Comparison of ENCODE assay signal across 8 cellular contexts in genomic region chr1:119613769-119614358, GRCh38. TPM values are rescaled to one million over a fixed set of nuclear protein-coding genes. Genes with fewer than 3 reads are reported as not detected.
DNase-seq lines count a peak whose midpoint lies in the region; ATAC-seq lines count a peak whose summit lies in the region.

No MANE protein-coding gene starts in this region.

- no peak overlapping the region for H3K27ac ChIP-seq in CD4-positive, CD25-positive, alpha-beta regulatory T cell (ENCODE audit: insufficient read depth, low read length, poor library complexity, severe bottlenecking)

- no peaks in the 10 kb centered on the region for H3K4me1 ChIP-seq in CD4-positive, CD25-positive, alpha-beta regulatory T cell (ENCODE audit: control insufficient read depth, insufficient read depth, low read length, poor library complexity, severe bottlenecking)

- peak in 2 of 3 donors; percentile 16 to 74 for DNase-seq in CD4-positive, CD25-positive, alpha-beta regulatory T cell
- DNase-seq in NCI-H510A treated with DMSO at 0.1 percent for 48 hours (lab: John Stamatoyannopoulos, UW) (peak; percentile 87), dermis microvascular lymphatic vessel endothelial cell (ENCODE audit: low read depth in 2 of 2) (peak; percentile 69 to 89), lung microvascular endothelial cell (ENCODE audit: low read depth in 2 of 2) (peak; percentile 89 to 92)
- DNase-seq in activated CD4-positive, alpha-beta T cell treated with anti-CD3 and anti-CD28 coated beads, Interleukin-2, amount 10 ng/mL, durations not matched to agents 24 days and 14 days, result peak; percentile 92
- peak; percentile 19 for DNase-seq in stimulated activated CD8-positive, alpha-beta memory T cell treated with anti-CD3 and anti-CD28 coated beads, Interleukin-15, amount 100 ng/mL, for 1 hour (ENCODE audit: low read depth)

- no peaks in the 10 kb centered on the region for H3K27me3 Mint-ChIP-seq in CD4-positive, CD25-positive, alpha-beta regulatory T cell
- H3K27me3 Mint-ChIP-seq in activated CD4-positive, alpha-beta T cell treated with anti-CD3 and anti-CD28 coated beads, Interleukin-2, amount 10 ng/mL, durations not matched to agents 24 days and 14 days, result peaks cover 2% of the 10 kb centered on the region

- no peaks in the 10 kb centered on the region for H3K36me3 Mint-ChIP-seq in CD4-positive, CD25-positive, alpha-beta regulatory T cell
- H3K36me3 Mint-ChIP-seq in activated CD4-positive, alpha-beta T cell treated with anti-CD3 and anti-CD28 coated beads, Interleukin-2, amount 10 ng/mL, durations not matched to agents 24 days and 14 days (ENCODE audit: low read depth), result no peaks in the 10 kb centered on the region

- ATAC-seq in CD4-positive, CD25-positive, alpha-beta regulatory T cell (ENCODE audit: low read depth in 2 of 2), result no peak
- peak; percentile 57 for ATAC-seq in GM19324 (IDR thresholded peaks at IDR 0.05; ENCODE audit: low FRiP score, unreplicated experiment)
- peak; percentile 84 for ATAC-seq in HG03354 (IDR thresholded peaks at IDR 0.05; ENCODE audit: poor library complexity, severe bottlenecking, unreplicated experiment)

- H3K27ac Mint-ChIP-seq in CD4-positive, CD25-positive, alpha-beta regulatory T cell, result no peak overlapping the region
- no peak overlapping the region for H3K27ac Mint-ChIP-seq in activated CD4-positive, alpha-beta T cell treated with anti-CD3 and anti-CD28 coated beads, Interleukin-2, amount 10 ng/mL, durations not matched to agents 24 days and 14 days

- H3K9me3 ChIP-seq in CD4-positive, CD25-positive, alpha-beta regulatory T cell (ENCODE audit: control insufficient read depth in 2 of 2, low read length in 2 of 2), result no peaks in the 10 kb centered on the region

- no peaks in the 10 kb centered on the region for H3K36me3 ChIP-seq in CD4-positive, CD25-positive, alpha-beta regulatory T cell (ENCODE audit: control insufficient read depth, insufficient read depth, low read length)

- intact Hi-C loops in activated CD4-positive, alpha-beta T cell treated with anti-CD3 and anti-CD28 coated beads, Interleukin-2, amount 10 ng/mL, durations not matched to agents 24 days and 14 days (cut with micrococcal nuclease), result loop anchor here (1.0 to 5.0 kb wide), 3 partner anchors 33 to 61 kb away; partner anchors contain the start of gene ZNF697

- no peak overlapping the region for H3K4me3 Mint-ChIP-seq in CD4-positive, CD25-positive, alpha-beta regulatory T cell
- no peak overlapping the region for H3K4me3 Mint-ChIP-seq in activated CD4-positive, alpha-beta T cell treated with anti-CD3 and anti-CD28 coated beads, Interleukin-2, amount 10 ng/mL, durations not matched to agents 24 days and 14 days

- H3K4me3 ChIP-seq in CD4-positive, CD25-positive, alpha-beta regulatory T cell (ENCODE audit: low read depth, low read length), result no peak overlapping the region

- no peaks in the 10 kb centered on the region for H3K27me3 ChIP-seq in CD4-positive, CD25-positive, alpha-beta regulatory T cell (ENCODE audit: control insufficient read depth, insufficient read depth, low read length)

- H3K9me3 Mint-ChIP-seq in CD4-positive, CD25-positive, alpha-beta regulatory T cell, result no peaks in the 10 kb centered on the region
- no peaks in the 10 kb centered on the region for H3K9me3 Mint-ChIP-seq in activated CD4-positive, alpha-beta T cell treated with anti-CD3 and anti-CD28 coated beads, Interleukin-2, amount 10 ng/mL, durations not matched to agents 24 days and 14 days

- no peaks in the 10 kb centered on the region for H3K4me1 Mint-ChIP-seq in CD4-positive, CD25-positive, alpha-beta regulatory T cell
- H3K4me1 Mint-ChIP-seq in activated CD4-positive, alpha-beta T cell treated with anti-CD3 and anti-CD28 coated beads, Interleukin-2, amount 10 ng/mL, durations not matched to agents 24 days and 14 days, result no peaks in the 10 kb centered on the region

RNA-seq across cellular contexts. Expression of gene ZNF697, which starts 34.2 kb away (rescaled TPM):
- not detected for total RNA-seq in CD4-positive, CD25-positive, alpha-beta regulatory T cell
- polyA plus RNA-seq in CD4-positive, CD25-positive, alpha-beta regulatory T cell, result not detected
- total RNA-seq in activated CD4-positive, alpha-beta T cell treated with anti-CD3 and anti-CD28 coated beads, Interleukin-2, amount 10 ng/mL, durations not matched to agents 24 days and 14 days, result 4.5 and 4.8 TPM in 2 replicates
- total RNA-seq in dermis microvascular lymphatic vessel endothelial cell, result 16.8 and 21.9 TPM in 2 replicates
- total RNA-seq in lung microvascular endothelial cell, result 13.1 and 18.8 TPM in 2 replicates

Comparison
In these comparisons a context has a peak if more than half of its experiments do, and no peak if none do; other contexts are left out.
1. ATAC-seq: peak in GM19324 (single experiment) and HG03354 (single experiment); none in CD4-positive, CD25-positive, alpha-beta regulatory T cell (0 of 2).
2. DNase-seq: peak in every context shown above with its lines; median percentile 92 in activated CD4-positive, alpha-beta T cell treated with anti-CD3 and anti-CD28 coated beads, Interleukin-2, amount 10 ng/mL, durations not matched to agents 24 days and 14 days; 90 in lung microvascular endothelial cell; 87 in NCI-H510A treated with DMSO at 0.1 percent for 48 hours; 79 in dermis microvascular lymphatic vessel endothelial cell; 45 in CD4-positive, CD25-positive, alpha-beta regulatory T cell; 19 in stimulated activated CD8-positive, alpha-beta memory T cell treated with anti-CD3 and anti-CD28 coated beads, Interleukin-15, amount 100 ng/mL, for 1 hour.